9 cellular contexts compared by ENCODE assay signal in genomic region chr1:15965228-15965767, GRCh38. TPM values are rescaled to one million over a fixed set of nuclear protein-coding genes. Genes with fewer than 3 reads are reported as not detected.
DNase-seq lines count a peak whose midpoint lies in the region; ATAC-seq and TF ChIP-seq lines count a peak whose summit lies in the region.
"Had no signal": no experiment of that assay in that cellular context is flagged by ENCODE, and none has a peak within 500 bp of the region (broad histone marks: within the 10 kb centered on the region; RNA-seq: fewer than 3 reads in every experiment).

No MANE protein-coding gene starts in this region.

- DNase-seq in C1 segment of cervical spinal cord (lab: John Stamatoyannopoulos, UW), result peak in 9 of 14 donors; percentile 22 to 64 (median 40)
- DNase-seq in colonic mucosa, result no peak
- DNase-seq in naive B cell, result peak; percentile 61
- DNase-seq in G401 (ENCODE audit: low spot score), result no peak
- no peak for DNase-seq in DMS53 (lab: John Stamatoyannopoulos, UW)

- H3K27ac Mint-ChIP-seq in naive B cell, result peak overlapping the region; percentile 92 to 98 (median 98)

- H3K9ac ChIP-seq in OCI-LY1 (ENCODE audit: low read length) (no peak overlapping the region), colonic mucosa (ENCODE audit: low read depth in 2 of 2, low read length in 2 of 2) (no peak overlapping the region)

- TF ChIP-seq CTCF in OCI-LY1 (IDR thresholded peaks at IDR 0.05; ENCODE audit: low read length) (no peak), colonic mucosa (IDR thresholded peaks at IDR 0.05) (no peak)

- H3K9me3 ChIP-seq in OCI-LY1 (ENCODE audit: low read length) (no peaks in the 10 kb centered on the region), colonic mucosa (no peaks in the 10 kb centered on the region)

- no peak overlapping the region for H3K4me3 ChIP-seq in OCI-LY1 (ENCODE audit: low read depth, low read length, poor library complexity, severe bottlenecking)
- H3K4me3 ChIP-seq in colonic mucosa, result no peak overlapping the region

- H3K4me1 ChIP-seq in OCI-LY1 (ENCODE audit: insufficient read depth, low read length, severe bottlenecking), result peaks cover 34% of the 10 kb centered on the region
- H3K4me1 ChIP-seq in colonic mucosa, result peaks cover 4% of the 10 kb centered on the region

- H3K27ac ChIP-seq in OCI-LY1 (ENCODE audit: low read depth, low read length, poor library complexity, severe bottlenecking) (peak overlapping the region; percentile 23), colonic mucosa (peak overlapping the region; percentile 31)
- H3K27ac ChIP-seq: epithelial cell of prostate had no signal

- H3K36me3 Mint-ChIP-seq in naive B cell, result no peaks in the 10 kb centered on the region

- no peaks in the 10 kb centered on the region for H4K20me1 ChIP-seq in OCI-LY1 (ENCODE audit: insufficient read depth, low read length)

- H3K27me3 ChIP-seq in OCI-LY1 (ENCODE audit: insufficient read depth, low read length), result no peaks in the 10 kb centered on the region
- no peaks in the 10 kb centered on the region for H3K27me3 ChIP-seq in colonic mucosa

- H3K27me3 Mint-ChIP-seq in naive B cell, result no peaks in the 10 kb centered on the region

- H3K9me3 Mint-ChIP-seq in naive B cell, result no peaks in the 10 kb centered on the region

- H3K4me1 Mint-ChIP-seq in naive B cell, result peaks cover 43 to 80% (median 76%) of the 10 kb centered on the region in 3 donors

- intact Hi-C loops in colonic mucosa (cut with DNase I), result no loop called here

- H3K9me2 ChIP-seq in OCI-LY1 (ENCODE audit: low read depth, low read length), result no peaks in the 10 kb centered on the region

- peaks cover 35% of the 10 kb centered on the region for H3K36me3 ChIP-seq in OCI-LY1 (ENCODE audit: insufficient read depth, low read length)
- no peaks in the 10 kb centered on the region for H3K36me3 ChIP-seq in colonic mucosa

- in situ Hi-C loops in G401 (cut with HindIII; ENCODE audit: low sequenced_read_pairs), result loop anchor here (25.0 kb wide), 1 partner anchor 153 kb away; the partner anchor contains the start of gene UQCRHL

- peak overlapping the region; percentile 41 for H3K4me2 ChIP-seq in OCI-LY1 (ENCODE audit: low read length)

- peak; percentile 22 to 38 for ATAC-seq in naive B cell (ENCODE audit: low read depth in 2 of 2)
- no peak for ATAC-seq in GM18907 (IDR thresholded peaks at IDR 0.05; ENCODE audit: unreplicated experiment)
- no peak for ATAC-seq in GM19397 (IDR thresholded peaks at IDR 0.05; ENCODE audit: unreplicated experiment)

- peak overlapping the region; percentile 65 to 92 (median 84) for H3K4me3 Mint-ChIP-seq in naive B cell

- no peaks in the 10 kb centered on the region for H3K79me2 ChIP-seq in OCI-LY1 (ENCODE audit: insufficient read depth, low read length)

- no peak overlapping the region for H2AFZ ChIP-seq in OCI-LY1 (ENCODE audit: low read length)

- no peaks in the 10 kb centered on the region; the same call in 1 of the 2 replicates for H3F3A ChIP-seq in OCI-LY1 (ENCODE audit: insufficient read depth, low read length)

RNA-seq across cellular contexts. Expression of gene ZBTB17, which starts 10.6 kb away (rescaled TPM):
- total RNA-seq in colonic mucosa, result 10 to 100 TPM; 24.9 to 36.3 TPM
- polyA plus RNA-seq in naive B cell (ENCODE audit: low read depth in 6 of 6), result 10 to 100 TPM in 3 of 6 donors, 1 to 10 TPM in 3; 3.6 to 34.9 (median 10.0) TPM
- 32.8 and 43.4 TPM in 2 replicates for total RNA-seq in G401 (2014; rRNA removed; shearing (Covaris generic))

RNA-seq across cellular contexts. Expression of gene SRARP, which starts 38.7 kb away (rescaled TPM):
- total RNA-seq in colonic mucosa, result not detected
- not detected for polyA plus RNA-seq in naive B cell (ENCODE audit: low read depth in 6 of 6)
- total RNA-seq in G401 (2014; rRNA removed; shearing (Covaris generic)), result not detected in 2 replicates

RNA-seq across cellular contexts. Expression of gene HSPB7, which starts 52.5 kb away (rescaled TPM):
- 10 to 100 TPM in 1 of 2 donors, 1 to 10 TPM in 1; 1.1 to 12.7 TPM for total RNA-seq in colonic mucosa
- polyA plus RNA-seq in naive B cell (ENCODE audit: low read depth in 6 of 6), result not detected
- 3.2 and 7.1 TPM in 2 replicates for total RNA-seq in G401 (2014; rRNA removed; shearing (Covaris generic))

RNA-seq across cellular contexts. Expression of gene CLCNKA, which starts 56.5 kb away (rescaled TPM):
- total RNA-seq in colonic mucosa, result under 1 TPM in 1 of 2 donors, not detected in 1; 0.42 TPM
- not detected for polyA plus RNA-seq in naive B cell (ENCODE audit: low read depth in 6 of 6)
- total RNA-seq in G401 (2014; rRNA removed; shearing (Covaris generic)), result 0.31 and 1.1 TPM in 2 replicates

Comparison
In these comparisons a context has a peak if more than half of its experiments do, and no peak if none do; other contexts are left out.
1. DNase-seq: peak in C1 segment of cervical spinal cord (9 of 14) and naive B cell (single experiment); none in colonic mucosa (single experiment), G401 (single experiment) and DMS53 (single experiment).
2. ATAC-seq: peak in naive B cell (2 of 2); none in GM18907 (single experiment) and GM19397 (single experiment).